8 cellular contexts compared by ENCODE assay signal in genomic region chr11:46529086-46529905, GRCh38.
DNase-seq lines count a peak whose midpoint lies in the region; ATAC-seq and TF ChIP-seq lines count a peak whose summit lies in the region.

No MANE protein-coding gene starts in this region.

- no peak overlapping the region for H2AFZ ChIP-seq in parathyroid adenoma

- no peaks in the 10 kb centered on the region for H3K4me1 ChIP-seq in parathyroid adenoma
- H3K4me1 ChIP-seq in upper lobe of right lung = peaks cover 17% of the 10 kb centered on the region

- no peaks in the 10 kb centered on the region for H3K9me3 ChIP-seq in parathyroid adenoma (ENCODE audit: control insufficient read depth, low read length)
- H3K9me3 ChIP-seq in upper lobe of right lung = no peaks in the 10 kb centered on the region

- H3K9ac ChIP-seq in parathyroid adenoma = no peak overlapping the region

- no peak overlapping the region for H3K4me2 ChIP-seq in parathyroid adenoma (ENCODE audit: low read length)

- H3K27me3 ChIP-seq in parathyroid adenoma (ENCODE audit: control insufficient read depth, insufficient read depth, low read length) (no peaks in the 10 kb centered on the region), upper lobe of right lung (no peaks in the 10 kb centered on the region)

- no peak overlapping the region for H3K27ac ChIP-seq in parathyroid adenoma
- H3K27ac ChIP-seq in upper lobe of right lung = no peak overlapping the region

- peak; percentile 77 for DNase-seq in activated gamma-delta T cell treated with Interleukin-2 at 50 U/mL for 16 hours
- no peak for DNase-seq in activated gamma-delta T cell (lab: John Stamatoyannopoulos, UW)
- peak; percentile 79 for DNase-seq in HuH-7 (ENCODE audit: low spot score)
- peak; percentile 34 for DNase-seq in SHP77 treated with DMSO at 0.1 percent for 48 hours (lab: John Stamatoyannopoulos, UW)
- DNase-seq in activated effector memory CD4-positive, alpha-beta T cell treated with anti-CD3 and anti-CD28 coated beads, Interleukin-2, amount 50 U/mL, for 16 hours = peak; percentile 88
- DNase-seq in germinal center (ENCODE audit: low spot score) = peak; percentile 90
- peak; percentile 67 for DNase-seq in upper lobe of right lung

- no peak overlapping the region for H3K4me3 ChIP-seq in parathyroid adenoma (ENCODE audit: low read depth, low read length)
- H3K4me3 ChIP-seq in upper lobe of right lung = no peak overlapping the region

- ATAC-seq in upper lobe of right lung = peak; percentile 95

- H3K36me3 ChIP-seq in parathyroid adenoma (ENCODE audit: control insufficient read depth, insufficient read depth, low read length) (no peaks in the 10 kb centered on the region), upper lobe of right lung (no peaks in the 10 kb centered on the region)

- peaks cover 46% of the 10 kb centered on the region for H3K79me2 ChIP-seq in parathyroid adenoma

- TF ChIP-seq CTCF in parathyroid adenoma (IDR thresholded peaks at IDR 0.05) (peak; percentile 85), upper lobe of right lung (IDR thresholded peaks at IDR 0.05) (peak; percentile 95)

- intact Hi-C loops in upper lobe of right lung (cut with DNase I) = no loop called here
